27 cellular contexts compared by ENCODE assay signal in the genomic region with DNA sequence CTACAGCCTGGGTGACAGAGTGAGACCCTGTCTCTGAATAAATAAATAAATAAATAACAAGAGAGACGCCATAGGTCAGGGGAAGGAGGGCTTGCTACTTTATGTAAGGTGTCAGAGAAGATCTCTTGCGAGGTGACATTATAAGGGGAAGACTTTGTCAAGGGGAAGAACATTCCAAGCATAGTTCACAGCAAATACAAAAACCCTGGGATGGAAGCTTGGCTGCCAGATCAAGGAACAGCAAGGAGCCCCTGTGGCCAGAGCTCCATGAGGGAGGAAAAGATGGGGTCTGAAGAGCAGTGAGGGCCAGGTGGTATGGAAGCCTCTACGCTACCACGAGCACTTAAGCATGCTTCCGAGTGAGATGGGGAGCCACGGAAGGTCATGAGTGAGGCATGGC.
DNase-seq lines count a peak whose midpoint lies in the region; ATAC-seq and TF ChIP-seq lines count a peak whose summit lies in the region.
"Had no signal": no experiment of that assay in that cellular context is flagged by ENCODE, and none has a peak within 500 bp of the region (broad histone marks: within the 10 kb centered on the region; RNA-seq: fewer than 3 reads in every experiment).

No MANE protein-coding gene starts in this region.

- no peak overlapping the region for H3K4me2 ChIP-seq in H9 (ENCODE audit: insufficient read depth, insufficient read length, low read length)
- H3K4me2 ChIP-seq: A549 had no signal

- no peaks in the 10 kb centered on the region for H3K27me3 ChIP-seq in H9 (ENCODE audit: insufficient read depth, low read length)
- no peaks in the 10 kb centered on the region for H3K27me3 ChIP-seq in endodermal cell (ENCODE audit: control insufficient read depth, insufficient read depth, low read length, poor library complexity, severe bottlenecking)
- H3K27me3 ChIP-seq in CD8-positive, alpha-beta T cell (ENCODE audit: insufficient read depth, low read length): no peaks in the 10 kb centered on the region
- H3K27me3 ChIP-seq: MG63, Peyer's patch had no signal

- H3K27me3 Mint-ChIP-seq in H9 (ENCODE audit: low read depth) (no peaks in the 10 kb centered on the region; the same call in 1 of the 2 replicates), endodermal cell (ENCODE audit: insufficient read depth) (peaks cover 2% of the 10 kb centered on the region), nephron (ENCODE audit: low read depth) (peaks cover 22% of the 10 kb centered on the region)
- H3K27me3 Mint-ChIP-seq in CD8-positive, alpha-beta T cell (ENCODE audit: low read depth): peaks cover 2% of the 10 kb centered on the region

- no peaks in the 10 kb centered on the region for H3K36me3 ChIP-seq in endodermal cell (ENCODE audit: control insufficient read depth, insufficient read depth, low read length)
- H3K36me3 ChIP-seq in CD8-positive, alpha-beta T cell (ENCODE audit: insufficient read depth, low read length): no peaks in the 10 kb centered on the region
- H3K36me3 ChIP-seq: HAP-1, MG63, Peyer's patch had no signal

- no peak overlapping the region for H2BK120ac ChIP-seq in H9 (ENCODE audit: low read depth, low read length, poor library complexity, severe bottlenecking)

- no peaks in the 10 kb centered on the region for H4K20me1 ChIP-seq in H9 (ENCODE audit: control insufficient read depth, insufficient read depth, insufficient read length)

- WGBS in H9 (ENCODE audit: extremely low coverage, insufficient read length, low lambda C conversion rate): no CpG with 5 or more reads among the region's 6 CpGs
- 93 to 98% methylated on average over 5 to 6 of the region's 6 CpGs for WGBS in endodermal cell (ENCODE audit: insufficient coverage in 1 of 2, insufficient read length in 1 of 2), 2 experiments

- H2BK15ac ChIP-seq in H9 (ENCODE audit: low read depth, low read length): no peak overlapping the region

- no peaks in the 10 kb centered on the region for H3K23me2 ChIP-seq in H9 (ENCODE audit: insufficient read length, low read depth, low read length, poor library complexity, severe bottlenecking)

- H3K14ac ChIP-seq in H9 (ENCODE audit: insufficient read depth, low read length): no peak overlapping the region

- no peak for ATAC-seq in GM21390 (IDR thresholded peaks at IDR 0.05; ENCODE audit: unreplicated experiment)
- ATAC-seq in CD8-positive, alpha-beta T cell: no peak
- ATAC-seq: A549 had no signal

- POLR2A ChIA-PET in CD8-positive, alpha-beta T cell (lab: Charles Lee): no interaction called here

- no peaks in the 10 kb centered on the region for H3K79me2 ChIP-seq in H9 (ENCODE audit: insufficient read depth, low read length)

- CTCF ChIA-PET in CD8-positive, alpha-beta T cell (lab: Charles Lee): interaction anchor here (1.0 kb wide), 1 partner anchor 58 kb away, joined by 4 read pairs; no protein-coding TSS in a partner anchor

- H3K27ac Mint-ChIP-seq in H9 (peak overlapping the region in 2 of 3 experiments; percentile 42 to 46; a peak in 3 of 7 replicates), endodermal cell (peak overlapping the region; percentile 48), nephron (peak overlapping the region in 2 of 3 experiments; percentile 8 to 19)
- H3K27ac Mint-ChIP-seq in CD8-positive, alpha-beta T cell: no peak overlapping the region
- H3K27ac Mint-ChIP-seq: HFFc6 had no signal

- no peak overlapping the region for H3T11ph ChIP-seq in H9 (ENCODE audit: low read length)

- H3K4me1 Mint-ChIP-seq in H9 (peaks cover 2 to 12% of the 10 kb centered on the region in 2 experiments), endodermal cell (peaks cover 21% of the 10 kb centered on the region), nephron (peaks cover 30% of the 10 kb centered on the region)
- H3K4me1 Mint-ChIP-seq in CD8-positive, alpha-beta T cell (ENCODE audit: low read depth): peaks cover 7% of the 10 kb centered on the region

- H2BK20ac ChIP-seq in H9 (ENCODE audit: low read depth, low read length, poor library complexity, severe bottlenecking): no peak overlapping the region

- intact Hi-C loops in CD8-positive, alpha-beta T cell (cut with DNase I, micrococcal nuclease): loop anchor here in 1 of 2 experiments (10.0 kb wide), 1 partner anchor 60 kb away; no protein-coding TSS in a partner anchor

- no peak overlapping the region for H3K4me3 ChIP-seq in endodermal cell (ENCODE audit: low read length)
- H3K4me3 ChIP-seq in CD8-positive, alpha-beta T cell (ENCODE audit: low read depth, low read length): no peak overlapping the region
- H3K4me3 ChIP-seq: A549, HAP-1, MG63, Peyer's patch, SK-N-MC had no signal

- H2AFZ ChIP-seq in H9 (ENCODE audit: low read length): no peak overlapping the region

- H3K56ac ChIP-seq in H9 (ENCODE audit: insufficient read length, low read depth, low read length): no peak overlapping the region

- H3K4me1 ChIP-seq in H9 (ENCODE audit: insufficient read depth, low read length) (no peaks in the 10 kb centered on the region), endodermal cell (ENCODE audit: control insufficient read depth, insufficient read depth, low read length) (peaks cover 6% of the 10 kb centered on the region)
- H3K4me1 ChIP-seq in CD8-positive, alpha-beta T cell (ENCODE audit: insufficient read depth, low read length): no peaks in the 10 kb centered on the region
- H3K4me1 ChIP-seq: HAP-1, Peyer's patch had no signal

- H3K23ac ChIP-seq in H9 (ENCODE audit: insufficient read length, low read depth, low read length): no peak overlapping the region

- DNase-seq in H9: no peak
- DNase-seq in endodermal cell: no peak
- no peak for DNase-seq in CD8-positive, alpha-beta T cell
- no peak for DNase-seq in activated effector memory CD4-positive, alpha-beta T cell treated with anti-CD3 and anti-CD28 coated beads, Interleukin-2, amount 50 U/mL, for 16 hours
- DNase-seq in AG08396 (ENCODE audit: low spot score): no peak
- DNase-seq: C1 segment of cervical spinal cord; CD4-positive, alpha-beta memory T cell; DMS 273 treated with DMSO at 0.1 percent for 48 hours; DMS79; GF-D8; HFFc6; KG1; MG63; NCI-H1694; NCI-H2029 treated with DMSO at 0.1 percent for 48 hours; NCI-H2171; NCI-H226; NCI-H510A; NCI-H69; Peyer's patch; SIG-M5; SW 1271 had no signal

- H2AK5ac ChIP-seq in H9 (ENCODE audit: insufficient read length, low read length): no peak overlapping the region

- H3K4me3 Mint-ChIP-seq in H9 (no peak overlapping the region), endodermal cell (no peak overlapping the region), nephron (no peak overlapping the region)
- H3K4me3 Mint-ChIP-seq in CD8-positive, alpha-beta T cell: no peak overlapping the region
- H3K4me3 Mint-ChIP-seq: CD4-positive, alpha-beta memory T cell; HFFc6 had no signal

- H3K9ac ChIP-seq in H9 (ENCODE audit: extremely low read depth, insufficient read length, low read length) (no peak overlapping the region), endodermal cell (ENCODE audit: extremely low read depth, low read length, poor library complexity, severe bottlenecking) (no peak overlapping the region)

- TF ChIP-seq CTCF in H9 (conservative IDR thresholded peaks at IDR 0.05) (no peak), endodermal cell (conservative IDR thresholded peaks at IDR 0.05) (no peak), nephron (IDR thresholded peaks at IDR 0.05; ENCODE audit: unreplicated experiment in 3 of 3) (no peak)
- no peak for TF ChIP-seq CTCF in CD8-positive, alpha-beta T cell (IDR thresholded peaks at IDR 0.05)

- no peak overlapping the region for H4K5ac ChIP-seq in H9 (ENCODE audit: insufficient read length, low read depth, low read length)

- no peaks in the 10 kb centered on the region for H3K9me3 ChIP-seq in H9 (ENCODE audit: control insufficient read depth, low read depth, low read length)
- no peaks in the 10 kb centered on the region for H3K9me3 ChIP-seq in endodermal cell (ENCODE audit: control insufficient read depth, low read length)
- no peaks in the 10 kb centered on the region for H3K9me3 ChIP-seq in CD8-positive, alpha-beta T cell (ENCODE audit: low read length)
- H3K9me3 ChIP-seq: A549, HAP-1, MG63, Peyer's patch had no signal

- no peak overlapping the region for H2BK5ac ChIP-seq in H9 (ENCODE audit: insufficient read length, low read length)

- no peak overlapping the region for H3K18ac ChIP-seq in H9 (ENCODE audit: insufficient read length, low read depth, low read length)

- H3K27ac ChIP-seq in H9 (ENCODE audit: insufficient read length, low read depth, low read length): no peak overlapping the region
- no peak overlapping the region for H3K27ac ChIP-seq in endodermal cell (ENCODE audit: low read depth, low read length)
- no peak overlapping the region for H3K27ac ChIP-seq in CD8-positive, alpha-beta T cell (ENCODE audit: low read depth, low read length)
- H3K27ac ChIP-seq: A549, Peyer's patch, SK-N-MC had no signal

- no peak overlapping the region for H3K4ac ChIP-seq in H9 (ENCODE audit: low read depth, low read length)

- no peaks in the 10 kb centered on the region for H3K79me1 ChIP-seq in H9 (ENCODE audit: insufficient read depth, low read depth, low read length, poor library complexity, severe bottlenecking)

- H2BK12ac ChIP-seq in H9 (ENCODE audit: insufficient read length, low read depth, low read length): no peak overlapping the region

- H4K91ac ChIP-seq in H9 (ENCODE audit: insufficient read length, low read depth, low read length): no peak overlapping the region

- no peak overlapping the region for H4K8ac ChIP-seq in H9 (replicated peaks; ENCODE audit: insufficient read length, low read depth, low read length)

- H3K9me3 Mint-ChIP-seq in H9 (no peaks in the 10 kb centered on the region; a peak in 1 of 5 replicates), endodermal cell (no peaks in the 10 kb centered on the region), nephron (no peaks in the 10 kb centered on the region)
- no peaks in the 10 kb centered on the region for H3K9me3 Mint-ChIP-seq in CD8-positive, alpha-beta T cell
- H3K9me3 Mint-ChIP-seq: HFFc6 had no signal

- H3K36me3 Mint-ChIP-seq in H9 (ENCODE audit: insufficient read depth in 1 of 3, low read depth in 3 of 3) (no peaks in the 10 kb centered on the region), endodermal cell (ENCODE audit: low read depth) (no peaks in the 10 kb centered on the region), nephron (ENCODE audit: low read depth) (no peaks in the 10 kb centered on the region)
- no peaks in the 10 kb centered on the region for H3K36me3 Mint-ChIP-seq in CD8-positive, alpha-beta T cell
